ENCODE assay signal across 1 cellular context in genomic region chr16:54577566-54578180, GRCh38.
TF ChIP-seq lines count a peak whose summit lies in the region.

No MANE protein-coding gene starts in this region.

TF ChIP-seq in GM23338, 12 proteins besides CTCF, POLR2A, EP300 and RAD21 (continued from another document):
- no peak for TF ChIP-seq ZNF462 (CRISPR knock-in tag; IDR thresholded peaks at IDR 0.05)
- no peak for TF ChIP-seq EZH2 (IDR thresholded peaks at IDR 0.05; ENCODE audit: low read depth, unreplicated experiment)
- no peak for TF ChIP-seq JUNB (IDR thresholded peaks at IDR 0.05; ENCODE audit: unreplicated experiment)
- TF ChIP-seq CREB1 (CRISPR knock-in tag; IDR thresholded peaks at IDR 0.05; ENCODE audit: low read depth), result no peak
- TF ChIP-seq REST (IDR thresholded peaks at IDR 0.05; ENCODE audit: unreplicated experiment), result no peak
- TF ChIP-seq STAT1 (IDR thresholded peaks at IDR 0.05; ENCODE audit: unreplicated experiment), result no peak
- no peak for TF ChIP-seq ZNF331 (CRISPR knock-in tag; IDR thresholded peaks at IDR 0.05; ENCODE audit: low read depth)
- TF ChIP-seq ZNF114 (CRISPR knock-in tag; IDR thresholded peaks at IDR 0.05), result no peak
